In the genomic region with DNA sequence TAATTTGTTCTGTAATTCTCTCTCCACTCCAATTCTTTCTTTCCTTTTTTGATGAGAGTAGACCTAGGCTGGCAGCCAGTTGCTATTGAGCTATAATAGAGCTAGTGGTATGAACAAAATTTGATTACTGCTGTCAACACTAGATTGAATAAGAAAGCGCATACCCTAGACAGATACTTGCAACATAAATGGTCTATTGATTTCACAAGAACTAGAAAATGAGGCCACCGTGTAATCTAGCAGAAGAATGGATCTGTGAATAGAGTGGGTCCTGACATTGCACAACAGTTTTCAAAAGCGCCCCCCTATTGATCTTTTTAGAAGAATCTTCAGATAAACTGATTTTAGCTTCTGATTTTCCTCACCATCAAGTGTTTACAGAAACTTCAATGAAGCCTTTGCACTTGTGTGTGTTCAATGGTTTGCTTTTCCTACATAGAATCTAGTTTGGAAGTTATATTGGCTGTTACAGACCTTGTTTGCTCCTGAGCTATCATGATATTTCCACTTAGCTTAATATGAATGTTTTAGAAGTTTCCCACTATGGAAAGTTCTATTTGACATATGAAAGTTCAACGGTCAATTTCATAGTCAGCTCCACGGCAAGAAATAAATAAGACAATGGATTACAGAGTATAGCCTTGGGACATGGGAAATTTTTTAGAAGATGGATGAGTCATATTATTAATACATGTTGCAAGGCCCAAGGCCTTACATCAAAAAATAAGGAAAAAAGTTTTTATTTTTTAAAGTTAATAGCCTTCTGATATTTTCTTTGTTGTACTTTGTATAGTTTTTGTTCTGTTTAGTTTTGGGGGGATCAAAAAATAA, we compare ENCODE assay signal across 1 cellular context.
TF ChIP-seq lines count a peak whose summit lies in the region.

No MANE protein-coding gene starts in this region.

TF ChIP-seq in HepG2, 621 proteins besides CTCF, POLR2A, EP300 and RAD21 (continued from another document and continues in another):
- TF ChIP-seq, protein P1, sequence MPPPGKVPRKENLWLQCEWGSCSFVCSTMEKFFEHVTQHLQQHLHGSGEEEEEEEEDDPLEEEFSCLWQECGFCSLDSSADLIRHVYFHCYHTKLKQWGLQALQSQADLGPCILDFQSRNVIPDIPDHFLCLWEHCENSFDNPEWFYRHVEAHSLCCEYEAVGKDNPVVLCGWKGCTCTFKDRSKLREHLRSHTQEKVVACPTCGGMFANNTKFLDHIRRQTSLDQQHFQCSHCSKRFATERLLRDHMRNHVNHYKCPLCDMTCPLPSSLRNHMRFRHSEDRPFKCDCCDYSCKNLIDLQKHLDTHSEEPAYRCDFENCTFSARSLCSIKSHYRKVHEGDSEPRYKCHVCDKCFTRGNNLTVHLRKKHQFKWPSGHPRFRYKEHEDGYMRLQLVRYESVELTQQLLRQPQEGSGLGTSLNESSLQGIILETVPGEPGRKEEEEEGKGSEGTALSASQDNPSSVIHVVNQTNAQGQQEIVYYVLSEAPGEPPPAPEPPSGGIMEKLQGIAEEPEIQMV (CRISPR knock-in tag; IDR thresholded peaks at IDR 0.05; ENCODE audit: low read depth) = no peak
- TF ChIP-seq, protein P2, sequence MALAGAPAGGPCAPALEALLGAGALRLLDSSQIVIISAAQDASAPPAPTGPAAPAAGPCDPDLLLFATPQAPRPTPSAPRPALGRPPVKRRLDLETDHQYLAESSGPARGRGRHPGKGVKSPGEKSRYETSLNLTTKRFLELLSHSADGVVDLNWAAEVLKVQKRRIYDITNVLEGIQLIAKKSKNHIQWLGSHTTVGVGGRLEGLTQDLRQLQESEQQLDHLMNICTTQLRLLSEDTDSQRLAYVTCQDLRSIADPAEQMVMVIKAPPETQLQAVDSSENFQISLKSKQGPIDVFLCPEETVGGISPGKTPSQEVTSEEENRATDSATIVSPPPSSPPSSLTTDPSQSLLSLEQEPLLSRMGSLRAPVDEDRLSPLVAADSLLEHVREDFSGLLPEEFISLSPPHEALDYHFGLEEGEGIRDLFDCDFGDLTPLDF (CRISPR knock-in tag; IDR thresholded peaks at IDR 0.05) = no peak
- TF ChIP-seq ZBTB7A (CRISPR knock-in tag; IDR thresholded peaks at IDR 0.05) (no peak; the same call in 1 of the 2 replicates), ZNF598 (CRISPR knock-in tag; IDR thresholded peaks at IDR 0.05; ENCODE audit: borderline replicate concordance) (no peak), SMAD3 (CRISPR knock-in tag; IDR thresholded peaks at IDR 0.05) (peak; percentile 66; the same call in 1 of the 2 replicates), RAD51 (IDR thresholded peaks at IDR 0.05; ENCODE audit: borderline replicate concordance) (no peak), ZNF496 (CRISPR knock-in tag; IDR thresholded peaks at IDR 0.05; ENCODE audit: insufficient replicate concordance) (no peak), ZKSCAN5 (CRISPR knock-in tag; IDR thresholded peaks at IDR 0.05) (0 out of 2 replicates have a peak, but pooled peaks have one; percentile 56), MEIS2 (CRISPR knock-in tag; IDR thresholded peaks at IDR 0.05) (no peak), TEAD3 (CRISPR knock-in tag; optimal IDR thresholded peaks at IDR 0.05; ENCODE audit: borderline replicate concordance) (no peak), ZFP41 (CRISPR knock-in tag; IDR thresholded peaks at IDR 0.05; ENCODE audit: borderline replicate concordance) (no peak), ZNF549 (CRISPR knock-in tag; IDR thresholded peaks at IDR 0.05) (no peak), CBFB (CRISPR knock-in tag; IDR thresholded peaks at IDR 0.05) (peak; percentile 52; the same call in 1 of the 2 replicates), ZFP36 (IDR thresholded peaks at IDR 0.05; ENCODE audit: borderline replicate concordance, low read depth, low read length, partially characterized antibody) (no peak), ZNF703 (CRISPR knock-in tag; IDR thresholded peaks at IDR 0.05; ENCODE audit: borderline replicate concordance) (no peak), RBM22 (optimal IDR thresholded peaks at IDR 0.05; ENCODE audit: low read length) (no peak), ISX (CRISPR knock-in tag; conservative IDR thresholded peaks at IDR 0.05) (no peak), TBL1XR1 (IDR thresholded peaks at IDR 0.05; ENCODE audit: borderline replicate concordance, low read length, partially characterized antibody) (no peak), ATF1 (CRISPR knock-in tag; IDR thresholded peaks at IDR 0.05) (peak; percentile 69; the same call in 1 of the 2 replicates), SP140L (CRISPR knock-in tag; IDR thresholded peaks at IDR 0.05; ENCODE audit: borderline replicate concordance) (no peak), XRCC5 (optimal IDR thresholded peaks at IDR 0.05; ENCODE audit: low read length) (no peak), HNRNPLL (IDR thresholded peaks at IDR 0.05; ENCODE audit: low read depth, low read length, poor library complexity, severe bottlenecking) (no peak), ZNF234 (CRISPR knock-in tag; conservative IDR thresholded peaks at IDR 0.05) (no peak), FOXM1 (CRISPR knock-in tag; IDR thresholded peaks at IDR 0.05) (no peak), ZNF768 (CRISPR knock-in tag; IDR thresholded peaks at IDR 0.05) (no peak)
- TF ChIP-seq, protein P3, sequence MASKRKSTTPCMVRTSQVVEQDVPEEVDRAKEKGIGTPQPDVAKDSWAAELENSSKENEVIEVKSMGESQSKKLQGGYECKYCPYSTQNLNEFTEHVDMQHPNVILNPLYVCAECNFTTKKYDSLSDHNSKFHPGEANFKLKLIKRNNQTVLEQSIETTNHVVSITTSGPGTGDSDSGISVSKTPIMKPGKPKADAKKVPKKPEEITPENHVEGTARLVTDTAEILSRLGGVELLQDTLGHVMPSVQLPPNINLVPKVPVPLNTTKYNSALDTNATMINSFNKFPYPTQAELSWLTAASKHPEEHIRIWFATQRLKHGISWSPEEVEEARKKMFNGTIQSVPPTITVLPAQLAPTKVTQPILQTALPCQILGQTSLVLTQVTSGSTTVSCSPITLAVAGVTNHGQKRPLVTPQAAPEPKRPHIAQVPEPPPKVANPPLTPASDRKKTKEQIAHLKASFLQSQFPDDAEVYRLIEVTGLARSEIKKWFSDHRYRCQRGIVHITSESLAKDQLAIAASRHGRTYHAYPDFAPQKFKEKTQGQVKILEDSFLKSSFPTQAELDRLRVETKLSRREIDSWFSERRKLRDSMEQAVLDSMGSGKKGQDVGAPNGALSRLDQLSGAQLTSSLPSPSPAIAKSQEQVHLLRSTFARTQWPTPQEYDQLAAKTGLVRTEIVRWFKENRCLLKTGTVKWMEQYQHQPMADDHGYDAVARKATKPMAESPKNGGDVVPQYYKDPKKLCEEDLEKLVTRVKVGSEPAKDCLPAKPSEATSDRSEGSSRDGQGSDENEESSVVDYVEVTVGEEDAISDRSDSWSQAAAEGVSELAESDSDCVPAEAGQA (IDR thresholded peaks at IDR 0.05; ENCODE audit: low read depth) = no peak
- TF ChIP-seq, protein P3 (CRISPR knock-in tag; IDR thresholded peaks at IDR 0.05; ENCODE audit: borderline replicate concordance) = no peak
- TF ChIP-seq, protein P4, sequence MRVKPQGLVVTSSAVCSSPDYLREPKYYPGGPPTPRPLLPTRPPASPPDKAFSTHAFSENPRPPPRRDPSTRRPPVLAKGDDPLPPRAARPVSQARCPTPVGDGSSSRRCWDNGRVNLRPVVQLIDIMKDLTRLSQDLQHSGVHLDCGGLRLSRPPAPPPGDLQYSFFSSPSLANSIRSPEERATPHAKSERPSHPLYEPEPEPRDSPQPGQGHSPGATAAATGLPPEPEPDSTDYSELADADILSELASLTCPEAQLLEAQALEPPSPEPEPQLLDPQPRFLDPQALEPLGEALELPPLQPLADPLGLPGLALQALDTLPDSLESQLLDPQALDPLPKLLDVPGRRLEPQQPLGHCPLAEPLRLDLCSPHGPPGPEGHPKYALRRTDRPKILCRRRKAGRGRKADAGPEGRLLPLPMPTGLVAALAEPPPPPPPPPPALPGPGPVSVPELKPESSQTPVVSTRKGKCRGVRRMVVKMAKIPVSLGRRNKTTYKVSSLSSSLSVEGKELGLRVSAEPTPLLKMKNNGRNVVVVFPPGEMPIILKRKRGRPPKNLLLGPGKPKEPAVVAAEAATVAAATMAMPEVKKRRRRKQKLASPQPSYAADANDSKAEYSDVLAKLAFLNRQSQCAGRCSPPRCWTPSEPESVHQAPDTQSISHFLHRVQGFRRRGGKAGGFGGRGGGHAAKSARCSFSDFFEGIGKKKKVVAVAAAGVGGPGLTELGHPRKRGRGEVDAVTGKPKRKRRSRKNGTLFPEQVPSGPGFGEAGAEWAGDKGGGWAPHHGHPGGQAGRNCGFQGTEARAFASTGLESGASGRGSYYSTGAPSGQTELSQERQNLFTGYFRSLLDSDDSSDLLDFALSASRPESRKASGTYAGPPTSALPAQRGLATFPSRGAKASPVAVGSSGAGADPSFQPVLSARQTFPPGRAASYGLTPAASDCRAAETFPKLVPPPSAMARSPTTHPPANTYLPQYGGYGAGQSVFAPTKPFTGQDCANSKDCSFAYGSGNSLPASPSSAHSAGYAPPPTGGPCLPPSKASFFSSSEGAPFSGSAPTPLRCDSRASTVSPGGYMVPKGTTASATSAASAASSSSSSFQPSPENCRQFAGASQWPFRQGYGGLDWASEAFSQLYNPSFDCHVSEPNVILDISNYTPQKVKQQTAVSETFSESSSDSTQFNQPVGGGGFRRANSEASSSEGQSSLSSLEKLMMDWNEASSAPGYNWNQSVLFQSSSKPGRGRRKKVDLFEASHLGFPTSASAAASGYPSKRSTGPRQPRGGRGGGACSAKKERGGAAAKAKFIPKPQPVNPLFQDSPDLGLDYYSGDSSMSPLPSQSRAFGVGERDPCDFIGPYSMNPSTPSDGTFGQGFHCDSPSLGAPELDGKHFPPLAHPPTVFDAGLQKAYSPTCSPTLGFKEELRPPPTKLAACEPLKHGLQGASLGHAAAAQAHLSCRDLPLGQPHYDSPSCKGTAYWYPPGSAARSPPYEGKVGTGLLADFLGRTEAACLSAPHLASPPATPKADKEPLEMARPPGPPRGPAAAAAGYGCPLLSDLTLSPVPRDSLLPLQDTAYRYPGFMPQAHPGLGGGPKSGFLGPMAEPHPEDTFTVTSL (CRISPR knock-in tag; IDR thresholded peaks at IDR 0.05; ENCODE audit: borderline replicate concordance) = peak; percentile 49; the same call in 1 of the 2 replicates
- TF ChIP-seq, protein P5, sequence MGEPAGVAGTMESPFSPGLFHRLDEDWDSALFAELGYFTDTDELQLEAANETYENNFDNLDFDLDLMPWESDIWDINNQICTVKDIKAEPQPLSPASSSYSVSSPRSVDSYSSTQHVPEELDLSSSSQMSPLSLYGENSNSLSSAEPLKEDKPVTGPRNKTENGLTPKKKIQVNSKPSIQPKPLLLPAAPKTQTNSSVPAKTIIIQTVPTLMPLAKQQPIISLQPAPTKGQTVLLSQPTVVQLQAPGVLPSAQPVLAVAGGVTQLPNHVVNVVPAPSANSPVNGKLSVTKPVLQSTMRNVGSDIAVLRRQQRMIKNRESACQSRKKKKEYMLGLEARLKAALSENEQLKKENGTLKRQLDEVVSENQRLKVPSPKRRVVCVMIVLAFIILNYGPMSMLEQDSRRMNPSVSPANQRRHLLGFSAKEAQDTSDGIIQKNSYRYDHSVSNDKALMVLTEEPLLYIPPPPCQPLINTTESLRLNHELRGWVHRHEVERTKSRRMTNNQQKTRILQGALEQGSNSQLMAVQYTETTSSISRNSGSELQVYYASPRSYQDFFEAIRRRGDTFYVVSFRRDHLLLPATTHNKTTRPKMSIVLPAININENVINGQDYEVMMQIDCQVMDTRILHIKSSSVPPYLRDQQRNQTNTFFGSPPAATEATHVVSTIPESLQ (CRISPR knock-in tag; conservative IDR thresholded peaks at IDR 0.05) = no peak
- TF ChIP-seq, protein P6, sequence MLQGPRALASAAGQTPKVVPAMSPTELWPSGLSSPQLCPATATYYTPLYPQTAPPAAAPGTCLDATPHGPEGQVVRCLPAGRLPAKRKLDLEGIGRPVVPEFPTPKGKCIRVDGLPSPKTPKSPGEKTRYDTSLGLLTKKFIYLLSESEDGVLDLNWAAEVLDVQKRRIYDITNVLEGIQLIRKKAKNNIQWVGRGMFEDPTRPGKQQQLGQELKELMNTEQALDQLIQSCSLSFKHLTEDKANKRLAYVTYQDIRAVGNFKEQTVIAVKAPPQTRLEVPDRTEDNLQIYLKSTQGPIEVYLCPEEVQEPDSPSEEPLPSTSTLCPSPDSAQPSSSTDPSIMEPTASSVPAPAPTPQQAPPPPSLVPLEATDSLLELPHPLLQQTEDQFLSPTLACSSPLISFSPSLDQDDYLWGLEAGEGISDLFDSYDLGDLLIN (CRISPR knock-in tag; IDR thresholded peaks at IDR 0.05; ENCODE audit: borderline replicate concordance) = no peak
- TF ChIP-seq, protein P7, sequence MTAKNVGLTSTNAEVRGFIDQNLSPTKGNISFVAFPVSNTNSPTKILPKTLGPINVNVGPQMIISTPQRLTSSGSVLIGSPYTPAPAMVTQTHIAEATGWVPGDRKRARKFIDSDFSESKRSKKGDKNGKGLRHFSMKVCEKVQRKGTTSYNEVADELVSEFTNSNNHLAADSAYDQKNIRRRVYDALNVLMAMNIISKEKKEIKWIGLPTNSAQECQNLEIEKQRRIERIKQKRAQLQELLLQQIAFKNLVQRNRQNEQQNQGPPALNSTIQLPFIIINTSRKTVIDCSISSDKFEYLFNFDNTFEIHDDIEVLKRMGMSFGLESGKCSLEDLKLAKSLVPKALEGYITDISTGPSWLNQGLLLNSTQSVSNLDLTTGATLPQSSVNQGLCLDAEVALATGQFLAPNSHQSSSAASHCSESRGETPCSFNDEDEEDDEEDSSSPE (CRISPR knock-in tag; IDR thresholded peaks at IDR 0.05) = no peak
- TF ChIP-seq, protein P8, sequence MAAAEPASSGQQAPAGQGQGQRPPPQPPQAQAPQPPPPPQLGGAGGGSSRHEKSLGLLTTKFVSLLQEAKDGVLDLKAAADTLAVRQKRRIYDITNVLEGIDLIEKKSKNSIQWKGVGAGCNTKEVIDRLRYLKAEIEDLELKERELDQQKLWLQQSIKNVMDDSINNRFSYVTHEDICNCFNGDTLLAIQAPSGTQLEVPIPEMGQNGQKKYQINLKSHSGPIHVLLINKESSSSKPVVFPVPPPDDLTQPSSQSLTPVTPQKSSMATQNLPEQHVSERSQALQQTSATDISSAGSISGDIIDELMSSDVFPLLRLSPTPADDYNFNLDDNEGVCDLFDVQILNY (CRISPR knock-in tag; conservative IDR thresholded peaks at IDR 0.05) = no peak
- TF ChIP-seq, protein P9, sequence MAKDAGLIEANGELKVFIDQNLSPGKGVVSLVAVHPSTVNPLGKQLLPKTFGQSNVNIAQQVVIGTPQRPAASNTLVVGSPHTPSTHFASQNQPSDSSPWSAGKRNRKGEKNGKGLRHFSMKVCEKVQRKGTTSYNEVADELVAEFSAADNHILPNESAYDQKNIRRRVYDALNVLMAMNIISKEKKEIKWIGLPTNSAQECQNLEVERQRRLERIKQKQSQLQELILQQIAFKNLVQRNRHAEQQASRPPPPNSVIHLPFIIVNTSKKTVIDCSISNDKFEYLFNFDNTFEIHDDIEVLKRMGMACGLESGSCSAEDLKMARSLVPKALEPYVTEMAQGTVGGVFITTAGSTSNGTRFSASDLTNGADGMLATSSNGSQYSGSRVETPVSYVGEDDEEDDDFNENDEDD (CRISPR knock-in tag; IDR thresholded peaks at IDR 0.05; ENCODE audit: borderline replicate concordance) = no peak
